ENCODE assay signal across 17 cellular contexts in the genomic region with DNA sequence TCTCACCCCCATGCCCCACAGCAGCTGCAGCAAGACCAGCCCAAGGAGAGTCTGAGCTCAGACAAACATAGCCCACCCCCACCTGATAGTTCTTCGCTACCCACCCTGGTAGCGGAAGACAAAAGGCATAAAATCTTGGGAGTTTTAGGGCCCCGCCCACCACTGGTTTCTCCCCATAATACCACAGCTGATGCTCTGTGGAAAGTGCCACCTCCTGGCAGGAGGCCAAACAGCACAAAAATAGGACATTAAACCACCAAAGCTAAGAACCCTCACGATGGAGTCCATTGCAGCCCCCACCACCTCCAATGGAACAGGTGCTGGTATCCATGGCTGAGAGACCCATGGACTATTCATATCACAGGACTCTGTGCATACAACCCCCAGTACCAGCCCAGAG.
A peak's percentile ranks its signal among the peaks of the same experiment; 100 is the strongest.
DNase-seq lines count a peak whose midpoint lies in the region; ATAC-seq and TF ChIP-seq lines count a peak whose summit lies in the region.
"Had no signal": no experiment of that assay in that cellular context is flagged by ENCODE, and none has a peak within 500 bp of the region (broad histone marks: within the 10 kb centered on the region; RNA-seq: fewer than 3 reads in every experiment).

No MANE protein-coding gene starts in this region.

- peak; percentile 3 for DNase-seq in DMS53 (lab: John Stamatoyannopoulos, UW)
- no peak for DNase-seq in DMS53 treated with DMSO at 0.1 percent for 48 hours (lab: John Stamatoyannopoulos, UW; ENCODE audit: unreplicated experiment)
- DNase-seq in GM23338 (ENCODE audit: low spot score), result peak; percentile 6
- DNase-seq in SJCRH30, result peak; percentile 36 to 56
- peak; percentile 26 for DNase-seq in mesendoderm
- DNase-seq in activated CD4-positive, alpha-beta memory T cell treated with anti-CD3 and anti-CD28 coated beads, Interleukin-2, amount 10 ng/mL, durations not matched to agents 7 days and 5 days, result no peak
- DNase-seq in COLO668 (lab: John Stamatoyannopoulos, UW; ENCODE audit: unreplicated experiment), result no peak
- no peak for DNase-seq in HPDE6-E6E7 (ENCODE audit: extremely low spot score)
- DNase-seq: AML-193; CD8-positive, alpha-beta memory T cell; DMS 273 treated with DMSO at 0.1 percent for 48 hours; DMS79 treated with DMSO at 0.1 percent for 48 hours; GF-D8; HCEC 1CT; HFFc6 had no signal

- no peak overlapping the region for H3K4me3 Mint-ChIP-seq in GM23338
- no peak overlapping the region for H3K4me3 Mint-ChIP-seq in activated CD4-positive, alpha-beta memory T cell treated with anti-CD3 and anti-CD28 coated beads, Interleukin-2, amount 10 ng/mL, durations not matched to agents 7 days and 5 days
- H3K4me3 Mint-ChIP-seq: CD8-positive, alpha-beta memory T cell; HFFc6 had no signal

- no peaks in the 10 kb centered on the region for H3K9me3 ChIP-seq in SJCRH30 (replicated peaks)
- H3K9me3 ChIP-seq: BLaER1 had no signal

- ATAC-seq in GM23338, result no peak

- POLR2A ChIA-PET in activated CD4-positive, alpha-beta memory T cell treated with anti-CD3 and anti-CD28 coated beads, Interleukin-2, amount 10 ng/mL, durations not matched to agents 7 days and 5 days (lab: Charles Lee), result no interaction called here

- no peak overlapping the region for H2BK15ac ChIP-seq in mesendoderm (replicated peaks; ENCODE audit: low read depth)

- H2AFZ ChIP-seq in GM23338, result no peak overlapping the region; the same call in 1 of the 2 replicates

- H3K4me1 ChIP-seq in GM23338 (ENCODE audit: insufficient read depth) (no peaks in the 10 kb centered on the region), SJCRH30 (no peaks in the 10 kb centered on the region), mesendoderm (ENCODE audit: control insufficient read depth, low read depth, low read length) (no peaks in the 10 kb centered on the region)
- H3K4me1 ChIP-seq: BLaER1 had no signal

- no peaks in the 10 kb centered on the region for H3K79me1 ChIP-seq in mesendoderm (ENCODE audit: low read length)

- no peaks in the 10 kb centered on the region for H3K36me3 Mint-ChIP-seq in GM23338 (ENCODE audit: low read depth)
- H3K36me3 Mint-ChIP-seq in activated CD4-positive, alpha-beta memory T cell treated with anti-CD3 and anti-CD28 coated beads, Interleukin-2, amount 10 ng/mL, durations not matched to agents 7 days and 5 days (ENCODE audit: low read depth), result peaks cover 8% of the 10 kb centered on the region

- H3K9ac ChIP-seq in mesendoderm (ENCODE audit: low read length), result no peak overlapping the region
- H3K9ac ChIP-seq: BLaER1 had no signal

- H2BK120ac ChIP-seq in mesendoderm (ENCODE audit: low read depth, low read length), result no peak overlapping the region

- H3K18ac ChIP-seq in mesendoderm (ENCODE audit: low read length), result no peak overlapping the region

- H3K56ac ChIP-seq in mesendoderm (ENCODE audit: low read length), result no peak overlapping the region

- no peaks in the 10 kb centered on the region for H3K27me3 ChIP-seq in GM23338 (ENCODE audit: insufficient read depth)
- H3K27me3 ChIP-seq in SJCRH30, result no peaks in the 10 kb centered on the region
- no peaks in the 10 kb centered on the region for H3K27me3 ChIP-seq in mesendoderm (ENCODE audit: insufficient read depth, low read length, poor library complexity)
- H3K27me3 ChIP-seq: BLaER1 had no signal

- no peak overlapping the region for H2BK5ac ChIP-seq in mesendoderm (ENCODE audit: low read length)

- no peak overlapping the region for H3K4me3 ChIP-seq in GM23338
- no peak overlapping the region for H3K4me3 ChIP-seq in SJCRH30
- H3K4me3 ChIP-seq in mesendoderm (ENCODE audit: low read length), result no peak overlapping the region
- H3K4me3 ChIP-seq: BLaER1 had no signal

- H3K27ac ChIP-seq in GM23338 (ENCODE audit: low read depth) (no peak overlapping the region), SJCRH30 (no peak overlapping the region), mesendoderm (ENCODE audit: low read depth, low read length) (no peak overlapping the region)
- H3K27ac ChIP-seq: 22Rv1, BLaER1 had no signal

- WGBS in mesendoderm (ENCODE audit: extremely low coverage, insufficient coverage, low lambda C conversion rate), result no CpG with 5 or more reads among the region's 4 CpGs

- no peaks in the 10 kb centered on the region; the same call in 2 of the 3 replicates for H3K9me3 Mint-ChIP-seq in GM23338
- peaks cover 5% of the 10 kb centered on the region for H3K9me3 Mint-ChIP-seq in activated CD4-positive, alpha-beta memory T cell treated with anti-CD3 and anti-CD28 coated beads, Interleukin-2, amount 10 ng/mL, durations not matched to agents 7 days and 5 days
- H3K9me3 Mint-ChIP-seq: CD8-positive, alpha-beta memory T cell; HFFc6 had no signal

- H3K4me2 ChIP-seq in GM23338 (no peak overlapping the region), mesendoderm (ENCODE audit: low read length) (no peak overlapping the region)
- H3K4me2 ChIP-seq: BLaER1 had no signal

- no peak overlapping the region for H3K23ac ChIP-seq in mesendoderm (ENCODE audit: low read length)

- CTCF ChIA-PET in activated CD4-positive, alpha-beta memory T cell treated with anti-CD3 and anti-CD28 coated beads, Interleukin-2, amount 10 ng/mL, durations not matched to agents 7 days and 5 days (lab: Charles Lee), result interaction anchor here (1.0 kb wide), 1 partner anchor 12 kb away, joined by 3 read pairs; no protein-coding TSS in a partner anchor

- H3K9me2 ChIP-seq in GM23338 (ENCODE audit: insufficient read depth), result peaks cover 11% of the 10 kb centered on the region; the same call in 1 of the 2 replicates

- H3K79me2 ChIP-seq in GM23338 (replicated peaks; ENCODE audit: insufficient read depth) (no peaks in the 10 kb centered on the region), mesendoderm (ENCODE audit: control insufficient read depth, insufficient read depth, low read length) (no peaks in the 10 kb centered on the region)

- no peaks in the 10 kb centered on the region for H3K36me3 ChIP-seq in GM23338 (ENCODE audit: insufficient read depth)
- no peaks in the 10 kb centered on the region for H3K36me3 ChIP-seq in SJCRH30
- H3K36me3 ChIP-seq in mesendoderm (ENCODE audit: control insufficient read depth, insufficient read depth, low read length), result no peaks in the 10 kb centered on the region
- H3K36me3 ChIP-seq: BLaER1 had no signal

- no peaks in the 10 kb centered on the region for H4K20me1 ChIP-seq in GM23338 (replicated peaks; ENCODE audit: insufficient read depth)
- H4K20me1 ChIP-seq: BLaER1 had no signal

- no peak overlapping the region for H3K4ac ChIP-seq in mesendoderm (ENCODE audit: low read depth, low read length)

- H3K4me1 Mint-ChIP-seq in GM23338, result peaks cover 8% of the 10 kb centered on the region; the same call in 2 of the 3 replicates
- peaks cover 19% of the 10 kb centered on the region for H3K4me1 Mint-ChIP-seq in activated CD4-positive, alpha-beta memory T cell treated with anti-CD3 and anti-CD28 coated beads, Interleukin-2, amount 10 ng/mL, durations not matched to agents 7 days and 5 days
- H3K4me1 Mint-ChIP-seq: CD8-positive, alpha-beta memory T cell had no signal

- TF ChIP-seq CTCF in GM23338 (conservative IDR thresholded peaks at IDR 0.05; ENCODE audit: low read depth in 2 of 2), result peak; percentile 28 to 33; a peak in 3 of 4 replicates

- no peak overlapping the region for H4K5ac ChIP-seq in mesendoderm (ENCODE audit: low read length)

- peaks cover 1% of the 10 kb centered on the region for H3K27me3 Mint-ChIP-seq in GM23338 (ENCODE audit: insufficient read depth, low read depth, poor library complexity)
- H3K27me3 Mint-ChIP-seq in activated CD4-positive, alpha-beta memory T cell treated with anti-CD3 and anti-CD28 coated beads, Interleukin-2, amount 10 ng/mL, durations not matched to agents 7 days and 5 days, result peaks cover 2% of the 10 kb centered on the region
- H3K27me3 Mint-ChIP-seq: CD8-positive, alpha-beta memory T cell had no signal

- H4K8ac ChIP-seq in mesendoderm (ENCODE audit: low read depth, low read length), result no peak overlapping the region

- H2AK5ac ChIP-seq in mesendoderm (ENCODE audit: low read length), result no peak overlapping the region

- H3K27ac Mint-ChIP-seq in GM23338, result peak overlapping the region; percentile 7; the same call in 1 of the 2 replicates
- no peak overlapping the region for H3K27ac Mint-ChIP-seq in activated CD4-positive, alpha-beta memory T cell treated with anti-CD3 and anti-CD28 coated beads, Interleukin-2, amount 10 ng/mL, durations not matched to agents 7 days and 5 days
- H3K27ac Mint-ChIP-seq: CD8-positive, alpha-beta memory T cell; HFFc6 had no signal

- no peaks in the 10 kb centered on the region for H3F3A ChIP-seq in GM23338 (replicated peaks; ENCODE audit: low read depth)

TF ChIP-seq in GM23338, 12 proteins besides CTCF, POLR2A, EP300 and RAD21 (continues in another document):
- no peak for TF ChIP-seq EZH2phosphoT487 (IDR thresholded peaks at IDR 0.05; ENCODE audit: unreplicated experiment)
- TF ChIP-seq, protein P1, sequence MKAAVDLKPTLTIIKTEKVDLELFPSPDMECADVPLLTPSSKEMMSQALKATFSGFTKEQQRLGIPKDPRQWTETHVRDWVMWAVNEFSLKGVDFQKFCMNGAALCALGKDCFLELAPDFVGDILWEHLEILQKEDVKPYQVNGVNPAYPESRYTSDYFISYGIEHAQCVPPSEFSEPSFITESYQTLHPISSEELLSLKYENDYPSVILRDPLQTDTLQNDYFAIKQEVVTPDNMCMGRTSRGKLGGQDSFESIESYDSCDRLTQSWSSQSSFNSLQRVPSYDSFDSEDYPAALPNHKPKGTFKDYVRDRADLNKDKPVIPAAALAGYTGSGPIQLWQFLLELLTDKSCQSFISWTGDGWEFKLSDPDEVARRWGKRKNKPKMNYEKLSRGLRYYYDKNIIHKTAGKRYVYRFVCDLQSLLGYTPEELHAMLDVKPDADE (IDR thresholded peaks at IDR 0.05), result no peak
- TF ChIP-seq JUNB (IDR thresholded peaks at IDR 0.05; ENCODE audit: unreplicated experiment), result no peak
- TF ChIP-seq NANOG (IDR thresholded peaks at IDR 0.05; ENCODE audit: borderline replicate concordance), result no peak

Comparison
In these comparisons a context has a peak if more than half of its experiments do, and no peak if none do; other contexts are left out.
1. DNase-seq: peak in DMS53 (single experiment), GM23338 (single experiment), SJCRH30 (2 of 2) and mesendoderm (single experiment); none in DMS53 treated with DMSO at 0.1 percent for 48 hours (single experiment), activated CD4-positive, alpha-beta memory T cell treated with anti-CD3 and anti-CD28 coated beads, Interleukin-2, amount 10 ng/mL, durations not matched to agents 7 days and 5 days (single experiment), COLO668 (single experiment) and HPDE6-E6E7 (single experiment).